In the genomic region with DNA sequence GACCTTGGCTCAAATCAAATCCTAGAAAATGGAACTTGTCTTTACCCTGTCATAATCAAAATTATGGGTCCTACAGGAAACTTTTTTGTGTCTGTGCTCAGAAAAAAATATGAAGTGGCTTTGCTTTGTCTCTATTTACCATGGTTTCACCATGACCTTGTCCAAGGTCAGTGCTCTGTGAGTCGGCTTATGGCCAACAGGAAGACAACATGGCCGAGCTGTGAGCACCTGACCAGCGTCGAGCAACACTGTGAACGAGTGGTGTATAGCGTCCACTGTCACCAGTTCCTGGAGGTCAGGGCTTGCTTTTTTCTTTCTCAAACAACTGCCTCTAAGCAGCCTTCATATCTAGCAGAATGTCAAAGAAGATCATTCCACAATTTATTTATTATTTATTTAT, we compare ENCODE assay signal across 1 cellular context.
TF ChIP-seq lines count a peak whose summit lies in the region.

No MANE protein-coding gene starts in this region.

TF ChIP-seq in GM23338, 12 proteins besides CTCF, POLR2A, EP300 and RAD21 (continued from another document):
- no peak for TF ChIP-seq ETS1 (IDR thresholded peaks at IDR 0.05)
- TF ChIP-seq CREB1 (CRISPR knock-in tag; IDR thresholded peaks at IDR 0.05; ENCODE audit: low read depth), result no peak
- no peak for TF ChIP-seq ZNF331 (CRISPR knock-in tag; IDR thresholded peaks at IDR 0.05; ENCODE audit: low read depth)
- TF ChIP-seq NANOG (IDR thresholded peaks at IDR 0.05; ENCODE audit: borderline replicate concordance), result no peak
- TF ChIP-seq EZH2phosphoT487 (IDR thresholded peaks at IDR 0.05; ENCODE audit: unreplicated experiment), result no peak
- TF ChIP-seq ZNF114 (CRISPR knock-in tag; IDR thresholded peaks at IDR 0.05), result no peak
- TF ChIP-seq EZH2 (IDR thresholded peaks at IDR 0.05; ENCODE audit: low read depth, unreplicated experiment), result no peak
- no peak for TF ChIP-seq STAT1 (IDR thresholded peaks at IDR 0.05; ENCODE audit: unreplicated experiment)
- TF ChIP-seq, protein P1, sequence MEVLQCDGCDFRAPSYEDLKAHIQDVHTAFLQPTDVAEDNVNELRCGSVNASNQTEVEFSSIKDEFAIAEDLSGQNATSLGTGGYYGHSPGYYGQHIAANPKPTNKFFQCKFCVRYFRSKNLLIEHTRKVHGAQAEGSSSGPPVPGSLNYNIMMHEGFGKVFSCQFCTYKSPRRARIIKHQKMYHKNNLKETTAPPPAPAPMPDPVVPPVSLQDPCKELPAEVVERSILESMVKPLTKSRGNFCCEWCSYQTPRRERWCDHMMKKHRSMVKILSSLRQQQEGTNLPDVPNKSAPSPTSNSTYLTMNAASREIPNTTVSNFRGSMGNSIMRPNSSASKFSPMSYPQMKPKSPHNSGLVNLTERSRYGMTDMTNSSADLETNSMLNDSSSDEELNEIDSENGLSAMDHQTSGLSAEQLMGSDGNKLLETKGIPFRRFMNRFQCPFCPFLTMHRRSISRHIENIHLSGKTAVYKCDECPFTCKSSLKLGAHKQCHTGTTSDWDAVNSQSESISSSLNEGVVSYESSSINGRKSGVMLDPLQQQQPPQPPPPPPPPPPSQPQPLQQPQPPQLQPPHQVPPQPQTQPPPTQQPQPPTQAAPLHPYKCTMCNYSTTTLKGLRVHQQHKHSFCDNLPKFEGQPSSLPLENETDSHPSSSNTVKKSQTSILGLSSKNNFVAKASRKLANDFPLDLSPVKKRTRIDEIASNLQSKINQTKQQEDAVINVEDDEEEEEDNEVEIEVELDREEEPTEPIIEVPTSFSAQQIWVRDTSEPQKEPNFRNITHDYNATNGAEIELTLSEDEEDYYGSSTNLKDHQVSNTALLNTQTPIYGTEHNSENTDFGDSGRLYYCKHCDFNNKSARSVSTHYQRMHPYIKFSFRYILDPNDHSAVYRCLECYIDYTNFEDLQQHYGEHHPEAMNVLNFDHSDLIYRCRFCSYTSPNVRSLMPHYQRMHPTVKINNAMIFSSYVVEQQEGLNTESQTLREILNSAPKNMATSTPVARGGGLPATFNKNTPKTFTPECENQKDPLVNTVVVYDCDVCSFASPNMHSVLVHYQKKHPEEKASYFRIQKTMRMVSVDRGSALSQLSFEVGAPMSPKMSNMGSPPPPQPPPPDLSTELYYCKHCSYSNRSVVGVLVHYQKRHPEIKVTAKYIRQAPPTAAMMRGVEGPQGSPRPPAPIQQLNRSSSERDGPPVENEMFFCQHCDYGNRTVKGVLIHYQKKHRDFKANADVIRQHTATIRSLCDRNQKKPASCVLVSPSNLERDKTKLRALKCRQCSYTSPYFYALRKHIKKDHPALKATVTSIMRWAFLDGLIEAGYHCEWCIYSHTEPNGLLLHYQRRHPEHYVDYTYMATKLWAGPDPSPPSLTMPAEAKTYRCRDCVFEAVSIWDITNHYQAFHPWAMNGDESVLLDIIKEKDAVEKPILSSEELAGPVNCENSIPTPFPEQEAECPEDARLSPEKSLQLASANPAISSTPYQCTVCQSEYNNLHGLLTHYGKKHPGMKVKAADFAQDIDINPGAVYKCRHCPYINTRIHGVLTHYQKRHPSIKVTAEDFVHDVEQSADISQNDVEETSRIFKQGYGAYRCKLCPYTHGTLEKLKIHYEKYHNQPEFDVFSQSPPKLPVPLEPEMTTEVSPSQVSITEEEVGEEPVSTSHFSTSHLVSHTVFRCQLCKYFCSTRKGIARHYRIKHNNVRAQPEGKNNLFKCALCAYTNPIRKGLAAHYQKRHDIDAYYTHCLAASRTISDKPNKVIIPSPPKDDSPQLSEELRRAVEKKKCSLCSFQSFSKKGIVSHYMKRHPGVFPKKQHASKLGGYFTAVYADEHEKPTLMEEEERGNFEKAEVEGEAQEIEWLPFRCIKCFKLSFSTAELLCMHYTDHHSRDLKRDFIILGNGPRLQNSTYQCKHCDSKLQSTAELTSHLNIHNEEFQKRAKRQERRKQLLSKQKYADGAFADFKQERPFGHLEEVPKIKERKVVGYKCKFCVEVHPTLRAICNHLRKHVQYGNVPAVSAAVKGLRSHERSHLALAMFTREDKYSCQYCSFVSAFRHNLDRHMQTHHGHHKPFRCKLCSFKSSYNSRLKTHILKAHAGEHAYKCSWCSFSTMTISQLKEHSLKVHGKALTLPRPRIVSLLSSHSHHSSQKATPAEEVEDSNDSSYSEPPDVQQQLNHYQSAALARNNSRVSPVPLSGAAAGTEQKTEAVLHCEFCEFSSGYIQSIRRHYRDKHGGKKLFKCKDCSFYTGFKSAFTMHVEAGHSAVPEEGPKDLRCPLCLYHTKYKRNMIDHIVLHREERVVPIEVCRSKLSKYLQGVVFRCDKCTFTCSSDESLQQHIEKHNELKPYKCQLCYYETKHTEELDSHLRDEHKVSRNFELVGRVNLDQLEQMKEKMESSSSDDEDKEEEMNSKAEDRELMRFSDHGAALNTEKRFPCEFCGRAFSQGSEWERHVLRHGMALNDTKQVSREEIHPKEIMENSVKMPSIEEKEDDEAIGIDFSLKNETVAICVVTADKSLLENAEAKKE (CRISPR knock-in tag; IDR thresholded peaks at IDR 0.05), result no peak
- TF ChIP-seq JUNB (IDR thresholded peaks at IDR 0.05; ENCODE audit: unreplicated experiment), result no peak
- no peak for TF ChIP-seq POLR2AphosphoS5 (IDR thresholded peaks at IDR 0.05; ENCODE audit: low read depth)
